31 cellular contexts compared by ENCODE assay signal in the genomic region with DNA sequence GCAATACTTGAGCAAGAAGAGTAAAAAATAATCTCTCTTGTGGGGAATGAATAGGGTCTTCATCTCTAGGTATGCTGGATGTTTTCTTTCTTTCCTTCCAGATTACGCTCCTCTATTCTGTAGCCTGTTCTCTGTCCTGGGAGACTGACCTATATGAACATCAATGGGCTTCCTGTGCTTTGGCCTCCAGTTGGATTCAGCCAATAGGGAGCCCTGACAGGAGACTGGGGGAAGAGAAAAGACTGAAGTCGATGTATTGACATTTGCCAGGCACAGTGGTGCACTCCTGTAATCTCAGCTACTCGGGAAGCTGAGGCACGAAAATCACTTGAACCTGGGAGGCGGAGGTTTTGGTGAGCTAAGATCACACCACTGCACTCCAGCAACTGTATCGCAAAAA. TPM values are rescaled to one million over a fixed set of nuclear protein-coding genes. Genes with fewer than 3 reads are reported as not detected.
"Had no signal": no experiment of that assay in that cellular context is flagged by ENCODE, and none has a peak within 500 bp of the region (broad histone marks: within the 10 kb centered on the region; RNA-seq: fewer than 3 reads in every experiment).

No MANE protein-coding gene starts in this region.

- H3K9ac ChIP-seq: KMS-11 had no signal

- H3K4me3 ChIP-seq: ascending aorta, body of pancreas, SJCRH30 had no signal

- H3K4me2 ChIP-seq: KMS-11 had no signal

- H3K27me3 Mint-ChIP-seq: activated naive CD8-positive, alpha-beta T cell treated with anti-CD3 and anti-CD28 coated beads, Interleukin-2, amount 50 U/mL, for 24 hours had no signal

- H3K9me3 Mint-ChIP-seq: activated naive CD4-positive, alpha-beta T cell treated with anti-CD3 and anti-CD28 coated beads, Interleukin-2, amount 50 U/mL, for 72 hours; activated naive CD8-positive, alpha-beta T cell treated with anti-CD3 and anti-CD28 coated beads, Interleukin-2, amount 50 U/mL, for 24 hours; activated T-cell treated with anti-CD3 and anti-CD28 coated beads, Interleukin-2, amount 50 U/mL, for 4 hours; T-cell had no signal

- DNase-seq: activated CD4-positive, alpha-beta T cell treated with anti-CD3 and anti-CD28 coated beads for 4 hours; activated CD4-positive, alpha-beta T cell treated with anti-CD3 and anti-CD28 coated beads, Interleukin-2, amount 50 U/mL, for 4 hours; activated CD8-positive, alpha-beta memory T cell treated with anti-CD3 and anti-CD28 coated beads, Interleukin-2, amount 10 ng/mL, durations not matched to agents 7 days and 5 days; activated CD8-positive, alpha-beta T cell treated with anti-CD3 and anti-CD28 coated beads, Interleukin-2, amount 10 ng/mL, durations not matched to agents 7 days and 5 days; activated effector memory CD4-positive, alpha-beta T cell treated with anti-CD3 and anti-CD28 coated beads, Interleukin-2, amount 50 U/mL, for 16 hours; activated naive CD4-positive, alpha-beta T cell treated with Interleukin-2 at 50 U/mL for 16 hours; activated naive CD8-positive, alpha-beta T cell treated with anti-CD3 and anti-CD28 coated beads, Interleukin-2, amount 50 U/mL, for 24 hours; activated T-cell treated with anti-CD3 and anti-CD28 coated beads, Interleukin-2, amount 50 U/mL, for 4 hours; amniotic stem cell; body of pancreas; central memory CD4-positive, alpha-beta T cell; NCI-H1092; NCI-H1417; NCI-H1930; NCI-H2171; NCI-H2227 treated with DMSO at 0.1 percent for 48 hours; NCI-H446 treated with DMSO at 0.1 percent for 48 hours; NCI-H524 treated with DMSO at 0.1 percent for 48 hours; NCI-H774; OCI-M1; Right ventricle myocardium superior; SJCRH30; T-cell had no signal

- H3K4me3 Mint-ChIP-seq: activated CD8-positive, alpha-beta memory T cell treated with anti-CD3 and anti-CD28 coated beads, Interleukin-2, amount 10 ng/mL, durations not matched to agents 7 days and 5 days; activated CD8-positive, alpha-beta T cell treated with anti-CD3 and anti-CD28 coated beads, Interleukin-2, amount 10 ng/mL, durations not matched to agents 7 days and 5 days; activated naive CD8-positive, alpha-beta T cell treated with anti-CD3 and anti-CD28 coated beads, Interleukin-2, amount 50 U/mL, for 24 hours; activated T-cell treated with anti-CD3 and anti-CD28 coated beads, Interleukin-2, amount 50 U/mL, for 4 hours; T-cell had no signal

- H3K27ac Mint-ChIP-seq: activated CD8-positive, alpha-beta memory T cell treated with anti-CD3 and anti-CD28 coated beads, Interleukin-2, amount 10 ng/mL, durations not matched to agents 7 days and 5 days; activated CD8-positive, alpha-beta T cell treated with anti-CD3 and anti-CD28 coated beads, Interleukin-2, amount 10 ng/mL, durations not matched to agents 7 days and 5 days; activated naive CD4-positive, alpha-beta T cell treated with anti-CD3 and anti-CD28 coated beads, Interleukin-2, amount 50 U/mL, for 72 hours; activated naive CD8-positive, alpha-beta T cell treated with anti-CD3 and anti-CD28 coated beads, Interleukin-2, amount 50 U/mL, for 24 hours; T-cell had no signal

- H3K9me3 ChIP-seq: ascending aorta, body of pancreas, SJCRH30 had no signal

- H3K27ac ChIP-seq: ascending aorta, body of pancreas, KMS-11, RWPE1, SJCRH30, VCaP had no signal

- H3K36me3 Mint-ChIP-seq: activated naive CD4-positive, alpha-beta T cell treated with anti-CD3 and anti-CD28 coated beads, Interleukin-2, amount 50 U/mL, for 72 hours had no signal

- H3K4me1 ChIP-seq: ascending aorta, SJCRH30 had no signal

- H3K27me3 ChIP-seq: ascending aorta, SJCRH30 had no signal

- ATAC-seq: activated CD8-positive, alpha-beta memory T cell treated with anti-CD3 and anti-CD28 coated beads, Interleukin-2, amount 10 ng/mL, durations not matched to agents 7 days and 5 days; activated CD8-positive, alpha-beta T cell treated with anti-CD3 and anti-CD28 coated beads, Interleukin-2, amount 10 ng/mL, durations not matched to agents 7 days and 5 days; activated naive CD4-positive, alpha-beta T cell treated with anti-CD3 and anti-CD28 coated beads, Interleukin-2, amount 50 U/mL, for 72 hours; activated naive CD8-positive, alpha-beta T cell treated with anti-CD3 and anti-CD28 coated beads, Interleukin-2, amount 50 U/mL, for 24 hours; activated T-cell treated with anti-CD3 and anti-CD28 coated beads, Interleukin-2, amount 50 U/mL, for 4 hours; body of pancreas; Panc1; T-cell had no signal

RNA-seq across cellular contexts. Expression of a gene that starts 27.6 kb away (rescaled TPM):
- total RNA-seq: ascending aorta, bronchial epithelial cell, MCF 10A, SJCRH30 had no signal

RNA-seq across cellular contexts. Expression of a gene that starts 47.0 kb away (rescaled TPM):
- total RNA-seq: ascending aorta, bronchial epithelial cell, MCF 10A, Right ventricle myocardium superior, SJCRH30 had no signal
